8 cellular contexts compared by ENCODE assay signal in the genomic region with DNA sequence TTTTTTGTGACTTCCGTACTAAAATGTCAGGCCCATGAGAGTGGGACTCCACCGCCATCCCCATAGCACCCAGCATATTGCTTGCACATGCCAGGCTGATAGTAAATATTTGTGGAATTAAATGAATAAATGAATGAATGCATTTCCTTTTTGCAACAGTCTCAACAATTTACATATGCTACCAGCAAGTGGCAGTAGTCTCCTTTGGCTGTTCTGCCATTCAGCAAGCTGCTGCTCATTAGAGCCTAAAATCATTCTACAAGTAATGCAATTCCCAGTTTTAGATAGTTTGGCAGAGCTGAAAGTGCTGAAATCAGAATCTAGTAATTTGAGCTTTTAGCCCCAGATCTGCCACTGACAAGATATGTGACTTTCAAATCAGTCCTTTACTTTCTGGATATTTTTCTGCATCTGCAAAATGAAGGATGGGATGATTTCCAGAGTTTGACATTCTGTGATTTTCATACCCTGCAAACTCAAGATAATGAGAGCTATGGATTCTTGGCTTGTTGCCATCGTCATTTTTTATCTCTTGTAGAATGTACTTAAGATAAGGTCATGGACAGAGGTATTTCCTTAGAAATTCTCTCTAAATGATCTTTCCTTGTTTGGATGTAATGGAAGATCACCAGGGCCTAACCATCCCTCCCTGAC. TPM values are rescaled to one million over a fixed set of nuclear protein-coding genes. Genes with fewer than 3 reads are reported as not detected.
DNase-seq lines count a peak whose midpoint lies in the region; ATAC-seq and TF ChIP-seq lines count a peak whose summit lies in the region.

No MANE protein-coding gene starts in this region.

- no peak overlapping the region for H3K27ac ChIP-seq in right atrium auricular region

- no peaks in the 10 kb centered on the region for H3K9me3 ChIP-seq in right atrium auricular region

- TF ChIP-seq CTCF in right atrium auricular region (IDR thresholded peaks at IDR 0.05): peak in 1 of 2 donors; percentile 70

- H3K9me3 Mint-ChIP-seq in stimulated activated naive B cell treated with anti-CD40 and anti-IgM and Interleukin-4, amounts not matched to agents 10 μg/mL and 1 μg/mL and 100 μg/mL, for 72 hours: no peaks in the 10 kb centered on the region

- no peak overlapping the region for H3K4me3 ChIP-seq in right atrium auricular region

- H3K4me1 ChIP-seq in right atrium auricular region: no peaks in the 10 kb centered on the region

- H3K4me3 Mint-ChIP-seq in stimulated activated naive B cell treated with anti-CD40 and anti-IgM and Interleukin-4, amounts not matched to agents 10 μg/mL and 1 μg/mL and 100 μg/mL, for 72 hours: no peak overlapping the region

- DNase-seq in left cardiac atrium (no peak), right atrium auricular region (ENCODE audit: low spot score) (no peak), M059J (ENCODE audit: low read depth) (peak; percentile 55), hepatic stellate cell (ENCODE audit: low spot score) (peak; percentile 3)
- DNase-seq in activated CD4-positive, alpha-beta T cell treated with anti-CD3 and anti-CD28 coated beads, Interleukin-2, amount 50 U/mL, for 4 hours: peak; percentile 0
- peak; percentile 6 for DNase-seq in stimulated activated naive B cell treated with anti-CD40 and anti-IgM and Interleukin-4, amounts not matched to agents 10 μg/mL and 1 μg/mL and 100 μg/mL, for 72 hours

- H3K36me3 Mint-ChIP-seq in stimulated activated naive B cell treated with anti-CD40 and anti-IgM and Interleukin-4, amounts not matched to agents 10 μg/mL and 1 μg/mL and 100 μg/mL, for 72 hours: no peaks in the 10 kb centered on the region

- H3K27me3 ChIP-seq in right atrium auricular region: no peaks in the 10 kb centered on the region

- intact Hi-C loops in left cardiac atrium (cut with DNase I): loop anchor here (5.0 to 10.0 kb wide), 3 partner anchors 88 to 448 kb away; no protein-coding TSS in a partner anchor

- peak; percentile 37 to 47 for ATAC-seq in left cardiac atrium
- ATAC-seq in stimulated activated naive B cell treated with anti-CD40 and anti-IgM and Interleukin-4, amounts not matched to agents 10 μg/mL and 1 μg/mL and 100 μg/mL, for 72 hours (replicated peaks): peak in 1 of 2 donors; percentile 36
- no peak for ATAC-seq in HG02588 (IDR thresholded peaks at IDR 0.05; ENCODE audit: unreplicated experiment)
- no peak for ATAC-seq in HG03135 (IDR thresholded peaks at IDR 0.05; ENCODE audit: unreplicated experiment)

- H3K27me3 Mint-ChIP-seq in stimulated activated naive B cell treated with anti-CD40 and anti-IgM and Interleukin-4, amounts not matched to agents 10 μg/mL and 1 μg/mL and 100 μg/mL, for 72 hours: peaks cover 0 to 4% of the 10 kb centered on the region in 2 donors

- H3K4me1 Mint-ChIP-seq in stimulated activated naive B cell treated with anti-CD40 and anti-IgM and Interleukin-4, amounts not matched to agents 10 μg/mL and 1 μg/mL and 100 μg/mL, for 72 hours: peaks cover 4 to 9% of the 10 kb centered on the region in 2 donors

- no peaks in the 10 kb centered on the region for H3K36me3 ChIP-seq in right atrium auricular region

- H3K27ac Mint-ChIP-seq in stimulated activated naive B cell treated with anti-CD40 and anti-IgM and Interleukin-4, amounts not matched to agents 10 μg/mL and 1 μg/mL and 100 μg/mL, for 72 hours: no peak overlapping the region

RNA-seq across cellular contexts. Expression of a gene that starts 35.7 kb away (rescaled TPM):
- total RNA-seq in left cardiac atrium (10 to 100 TPM in 1 of 2 donors, 1 to 10 TPM in 1; 9.4 to 11.0 TPM), right atrium auricular region (10 to 100 TPM in 1 of 2 donors, 1 to 10 TPM in 1; 9.9 to 12.2 TPM)
- 4.7 and 5.8 TPM in 2 replicates for total RNA-seq in M059J (2014; rRNA removed; shearing (Covaris generic))

Comparison
In these comparisons a context has a peak if more than half of its experiments do, and no peak if none do; other contexts are left out.
1. ATAC-seq: peak in left cardiac atrium (2 of 2); none in HG02588 (single experiment) and HG03135 (single experiment).
2. DNase-seq: peak in M059J (single experiment), activated CD4-positive, alpha-beta T cell treated with anti-CD3 and anti-CD28 coated beads, Interleukin-2, amount 50 U/mL, for 4 hours (2 of 2), hepatic stellate cell (single experiment) and stimulated activated naive B cell treated with anti-CD40 and anti-IgM and Interleukin-4, amounts not matched to agents 10 μg/mL and 1 μg/mL and 100 μg/mL, for 72 hours (single experiment); none in left cardiac atrium (single experiment) and right atrium auricular region (single experiment).